In the genomic region with DNA sequence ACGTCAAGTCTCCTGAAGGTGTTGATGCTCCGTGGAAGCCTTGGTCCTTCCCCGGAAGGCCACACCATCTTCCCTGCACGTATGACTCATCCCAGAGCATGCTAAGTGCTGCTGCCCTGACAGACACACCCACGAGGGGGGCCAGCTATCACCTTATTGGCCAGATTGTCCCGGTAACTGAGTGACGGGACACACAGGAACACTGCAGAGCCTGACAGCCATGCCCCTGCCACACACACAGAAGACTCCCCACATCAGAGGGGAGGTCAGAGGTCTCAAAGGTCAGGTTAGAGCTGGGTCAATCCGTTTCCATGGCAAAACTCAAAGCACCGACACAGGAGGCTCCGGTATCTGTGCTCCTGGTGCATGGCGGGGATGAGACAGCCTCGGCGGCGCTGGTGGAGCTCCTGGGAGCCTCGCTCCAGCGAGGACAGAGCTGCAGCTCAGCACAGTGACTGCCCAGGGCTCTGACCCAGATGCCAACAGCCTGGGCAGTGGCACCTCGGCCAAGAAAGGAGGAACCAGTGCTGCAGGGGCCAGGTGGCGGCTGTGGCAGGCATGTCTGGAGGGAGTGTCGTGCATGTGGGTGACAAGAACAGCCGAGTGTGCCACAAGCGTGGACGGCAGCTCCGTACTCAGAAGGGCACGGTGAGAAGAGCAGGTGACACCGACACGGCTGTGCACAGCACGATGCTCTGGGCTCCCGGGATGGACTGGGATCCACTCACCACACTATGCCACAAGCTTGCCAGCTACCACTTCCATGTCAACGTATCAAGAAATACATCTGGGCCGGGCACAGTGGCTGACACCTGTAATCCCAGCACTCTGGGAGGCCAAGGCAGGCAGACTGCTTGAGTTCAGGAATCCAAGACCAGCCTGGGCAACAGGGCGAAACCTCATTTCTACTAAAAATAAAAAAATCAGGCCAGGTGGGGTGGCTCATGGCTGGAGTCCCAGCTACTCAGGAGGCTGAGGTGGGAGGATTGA, we compare ENCODE assay signal across 1 cellular context.
TF ChIP-seq lines count a peak whose summit lies in the region.

No MANE protein-coding gene starts in this region.

TF ChIP-seq in endothelial cell of umbilical vein, 7 proteins besides CTCF, POLR2A, EP300 and RAD21:
- TF ChIP-seq GATA2 (IDR thresholded peaks at IDR 0.05; ENCODE audit: insufficient read depth, insufficient read length, low read depth, low read length) (no peak), POLR2AphosphoS5 (IDR thresholded peaks at IDR 0.05; ENCODE audit: insufficient read depth, low read depth, low read length) (peak; percentile 49), JUN (IDR thresholded peaks at IDR 0.05; ENCODE audit: borderline replicate concordance, insufficient read depth, insufficient read length, low read depth) (peak; percentile 30)
